Comparison of ENCODE assay signal across 8 cellular contexts in genomic region chr11:130213143-130213978, GRCh38. TPM values are rescaled to one million over a fixed set of nuclear protein-coding genes. Genes with fewer than 3 reads are reported as not detected.
DNase-seq lines count a peak whose midpoint lies in the region; ATAC-seq, FAIRE-seq and TF ChIP-seq lines count a peak whose summit lies in the region.

No MANE protein-coding gene starts in this region.

- no peak for TF ChIP-seq EP300 in sigmoid colon (IDR thresholded peaks at IDR 0.05)

- POLR2A ChIA-PET in IMR-90 (lab: Charles Lee; ENCODE audit: unreplicated experiment): interaction anchor here (1.2 kb wide), 1 partner anchor 213 kb away, joined by 3 read pairs; no protein-coding TSS in a partner anchor
- POLR2A ChIA-PET in activated naive CD8-positive, alpha-beta T cell treated with anti-CD3 and anti-CD28 coated beads, Interleukin-2, amount 10 ng/mL, durations not matched to agents 7 days and 5 days (lab: Charles Lee): interaction anchor here (0.7 to 1.0 kb wide), 2 partner anchors 218 to 649 kb away, joined by 3 read pairs; no protein-coding TSS in a partner anchor

- H3K4me1 Mint-ChIP-seq in activated naive CD8-positive, alpha-beta T cell treated with anti-CD3 and anti-CD28 coated beads, Interleukin-2, amount 10 ng/mL, durations not matched to agents 7 days and 5 days: no peaks in the 10 kb centered on the region

- H2BK120ac ChIP-seq in IMR-90 (ENCODE audit: low read depth, low read length): no peak overlapping the region

- H3K4me2 ChIP-seq in IMR-90 (ENCODE audit: low read depth, low read length): peak overlapping the region; percentile 35; the same call in 1 of the 2 replicates

- H3K27ac Mint-ChIP-seq in activated naive CD8-positive, alpha-beta T cell treated with anti-CD3 and anti-CD28 coated beads, Interleukin-2, amount 10 ng/mL, durations not matched to agents 7 days and 5 days: no peak overlapping the region

- H2AK9ac ChIP-seq in IMR-90 (replicated peaks; ENCODE audit: low read depth, low read length, poor library complexity): peak overlapping the region; percentile 53

- no peaks in the 10 kb centered on the region for H3K9me1 ChIP-seq in IMR-90 (ENCODE audit: insufficient read depth, low read length)

- no peaks in the 10 kb centered on the region for H4K20me1 ChIP-seq in IMR-90 (ENCODE audit: insufficient read depth, low read length)

- H3K27ac ChIP-seq in IMR-90 (ENCODE audit: insufficient read depth, low read length) (no peak overlapping the region), sigmoid colon (no peak overlapping the region)

- no peak overlapping the region for H4K5ac ChIP-seq in IMR-90 (ENCODE audit: low read depth, low read length)

- H2BK15ac ChIP-seq in IMR-90 (ENCODE audit: low read depth, low read length): no peak overlapping the region

- no peak overlapping the region for H3K18ac ChIP-seq in IMR-90 (ENCODE audit: low read depth, low read length)

- peak; percentile 91 for TF ChIP-seq RAD21 in IMR-90 (IDR thresholded peaks at IDR 0.05; ENCODE audit: low read length)

- intact Hi-C loops in IMR-90 (cut with micrococcal nuclease): loop anchor here (1.0 to 10.0 kb wide), 6 partner anchors 169 to 679 kb away; no protein-coding TSS in a partner anchor
- intact Hi-C loops in left ventricle myocardium superior (cut with micrococcal nuclease): loop anchor here (10.0 kb wide), 2 partner anchors 211 to 661 kb away; partner anchors contain the start of gene ADAMTS8
- intact Hi-C loops in sigmoid colon (cut with DNase I): loop anchor here (2.0 to 10.0 kb wide), 4 partner anchors 174 to 681 kb away; no protein-coding TSS in a partner anchor

- dilution Hi-C loops in IMR-90 (cut with HindIII; ENCODE audit: low sequenced_read_pairs, unreplicated experiment): no loop called here

- no peak overlapping the region for H3K14ac ChIP-seq in IMR-90 (replicated peaks; ENCODE audit: low read depth, low read length)

- no peak overlapping the region for H3K4me3 Mint-ChIP-seq in activated naive CD8-positive, alpha-beta T cell treated with anti-CD3 and anti-CD28 coated beads, Interleukin-2, amount 10 ng/mL, durations not matched to agents 7 days and 5 days

- TF ChIP-seq POLR2A in IMR-90 (IDR thresholded peaks at IDR 0.05; ENCODE audit: low read depth, low read length) (no peak), sigmoid colon (IDR thresholded peaks at IDR 0.05) (no peak)

- H2AK5ac ChIP-seq in IMR-90 (ENCODE audit: low read depth, low read length): no peak overlapping the region

- H3K4me3 ChIP-seq in IMR-90 (ENCODE audit: insufficient read depth, low read depth, low read length): no peak overlapping the region
- H3K4me3 ChIP-seq in sigmoid colon: no peak overlapping the region

- H3K9me3 ChIP-seq in IMR-90 (ENCODE audit: control insufficient read depth, insufficient read depth, low read length) (no peaks in the 10 kb centered on the region), sigmoid colon (no peaks in the 10 kb centered on the region)

- no peak overlapping the region; the same call in 1 of the 2 replicates for H4K91ac ChIP-seq in IMR-90 (ENCODE audit: insufficient read depth, low read depth, low read length)

- TF ChIP-seq CTCF in IMR-90 (conservative IDR thresholded peaks at IDR 0.05; ENCODE audit: low read depth, low read length): peak; percentile 87
- TF ChIP-seq CTCF in sigmoid colon (IDR thresholded peaks at IDR 0.05): peak; percentile 89 to 95 (median 90)

- no peak overlapping the region for H3K9ac ChIP-seq in IMR-90 (ENCODE audit: low read depth, low read length)

- no peaks in the 10 kb centered on the region for H3K36me3 ChIP-seq in IMR-90 (ENCODE audit: control insufficient read depth, insufficient read depth, low read length)
- no peaks in the 10 kb centered on the region for H3K36me3 ChIP-seq in sigmoid colon

- no TSS peak for BruUV-seq in IMR-90 (replicated peaks; lab: Mats Ljungman, UMichigan)

- H3K27me3 Mint-ChIP-seq in activated naive CD8-positive, alpha-beta T cell treated with anti-CD3 and anti-CD28 coated beads, Interleukin-2, amount 10 ng/mL, durations not matched to agents 7 days and 5 days: peaks cover 3% of the 10 kb centered on the region

- ATAC-seq in GM21367 (IDR thresholded peaks at IDR 0.05; ENCODE audit: unreplicated experiment) (peak; percentile 72), IMR-90 (ENCODE audit: low read depth) (peak; percentile 96), left ventricle myocardium superior (peak; percentile 86)
- peak; percentile 88 for ATAC-seq in activated naive CD8-positive, alpha-beta T cell treated with anti-CD3 and anti-CD28 coated beads, Interleukin-2, amount 10 ng/mL, durations not matched to agents 7 days and 5 days (ENCODE audit: low read depth)

- H2BK20ac ChIP-seq in IMR-90 (ENCODE audit: low read depth, low read length): no peak overlapping the region

- 10% methylated on average over 4 of the region's 28 CpGs; no CpG with 5 or more reads in 1 of the 2 experiments for WGBS in IMR-90 (ENCODE audit: extremely low coverage in 2 of 2, insufficient read length in 1 of 2), 2 experiments
- WGBS in sigmoid colon, 2 donors: 37 to 41% methylated on average over 28 of the region's 28 CpGs

- H2BK5ac ChIP-seq in IMR-90 (ENCODE audit: low read depth, low read length, poor library complexity, severe bottlenecking): no peak overlapping the region

- no peak overlapping the region for H3K4ac ChIP-seq in IMR-90 (ENCODE audit: low read depth, low read length)

- no peaks in the 10 kb centered on the region for H3K36me3 Mint-ChIP-seq in activated naive CD8-positive, alpha-beta T cell treated with anti-CD3 and anti-CD28 coated beads, Interleukin-2, amount 10 ng/mL, durations not matched to agents 7 days and 5 days

- no peaks in the 10 kb centered on the region for H3K4me1 ChIP-seq in IMR-90 (ENCODE audit: control insufficient read depth, insufficient read depth, low read length)
- peaks cover 0 to 8% (median 0%) of the 10 kb centered on the region in 4 donors for H3K4me1 ChIP-seq in sigmoid colon

- no peaks in the 10 kb centered on the region for H3K9me3 Mint-ChIP-seq in activated naive CD8-positive, alpha-beta T cell treated with anti-CD3 and anti-CD28 coated beads, Interleukin-2, amount 10 ng/mL, durations not matched to agents 7 days and 5 days

- DNase-seq in Caki2 (ENCODE audit: low read depth) (peak; percentile 11), IMR-90 (peak; percentile 6), SW480 (ENCODE audit: low spot score) (peak; percentile 18), left ventricle myocardium superior (peak; percentile 82), sigmoid colon (peak; percentile 77), RCC 7860 (ENCODE audit: low spot score) (no peak)
- DNase-seq in activated naive CD8-positive, alpha-beta T cell treated with anti-CD3 and anti-CD28 coated beads, Interleukin-2, amount 10 ng/mL, durations not matched to agents 7 days and 5 days: peak; percentile 85

- no peak overlapping the region for H4K8ac ChIP-seq in IMR-90 (ENCODE audit: low read depth in 2 of 2, low read length in 2 of 2)

- in situ Hi-C loops in Caki2 (cut with HindIII; ENCODE audit: low pct_unique_long_range_greater_than_20kb, low sequenced_read_pairs): no loop called here
- in situ Hi-C loops in IMR-90 (cut with MboI; ENCODE audit: low sequenced_read_pairs): loop anchor here (5.0 to 25.0 kb wide), 3 partner anchors 174 to 651 kb away; partner anchors contain the start of gene ADAMTS8

- no peak overlapping the region for H3K23ac ChIP-seq in IMR-90 (ENCODE audit: low read depth, low read length)

- CTCF ChIA-PET in IMR-90 (lab: Yijun Ruan, JAX): interaction anchor here (0.8 to 1.3 kb wide), 9 partner anchors 16 to 649 kb away, joined by 3 to 8 read pairs (median 4); partner anchors contain the start of gene ADAMTS8

- H3K79me1 ChIP-seq in IMR-90 (ENCODE audit: low read depth in 1 of 2, low read length in 2 of 2): no peaks in the 10 kb centered on the region

- peak overlapping the region; percentile 79 for H2AFZ ChIP-seq in IMR-90 (replicated peaks; ENCODE audit: low read length, poor library complexity)

- H3K56ac ChIP-seq in IMR-90 (ENCODE audit: extremely low read depth, insufficient read depth, low read length): no peak overlapping the region

- H3K27me3 ChIP-seq in IMR-90 (ENCODE audit: control insufficient read depth, insufficient read depth, low read length): peaks cover 46% of the 10 kb centered on the region
- no peaks in the 10 kb centered on the region for H3K27me3 ChIP-seq in sigmoid colon

- no peak for FAIRE-seq in RCC 7860 (lab: Jason Lieb, UNC)

TF ChIP-seq in IMR-90, 13 proteins besides CTCF, POLR2A, EP300 and RAD21:
- TF ChIP-seq SMC3 (IDR thresholded peaks at IDR 0.05; ENCODE audit: low read depth, low read length): peak; percentile 80
- TF ChIP-seq RCOR1 (IDR thresholded peaks at IDR 0.05; ENCODE audit: insufficient replicate concordance, low read length): no peak
- peak; percentile 91; the same call in 1 of the 2 replicates for TF ChIP-seq MAZ (IDR thresholded peaks at IDR 0.05; ENCODE audit: borderline replicate concordance, low read depth, low read length)
- TF ChIP-seq BHLHE40 (IDR thresholded peaks at IDR 0.05; ENCODE audit: low read depth, low read length): 0 out of 2 replicates have a peak, but pooled peaks have one; percentile 18
- TF ChIP-seq FOS (IDR thresholded peaks at IDR 0.05; ENCODE audit: low read depth, low read length): no peak

RNA-seq across cellular contexts. Expression of gene ST14, which starts 53.8 kb away (rescaled TPM):
- total RNA-seq in Caki2 (2014; rRNA removed; shearing (Covaris generic); ENCODE audit: low replicate concordance): 0.37 TPM in 1 of 2 replicates, not detected in the other
- total RNA-seq in IMR-90 (2012; rRNA removed) (not detected in 2 replicates), left ventricle myocardium superior (2.1 TPM), sigmoid colon (1 to 10 TPM; 1.8 to 5.1 (median 3.2) TPM)
- polyA plus RNA-seq in IMR-90 (2012; rRNA removed) (not detected in 2 replicates), sigmoid colon (100 to 1,000 TPM in 2 of 3 donors, 10 to 100 TPM in 1; 51.7 to 324 (median 109) TPM)
- polyA plus RNA-seq in IMR-90 (2012; cell fraction: cytosol; rRNA removed): not detected in 2 replicates
- polyA plus RNA-seq in IMR-90 (2012; cell fraction: nucleus; rRNA removed; ENCODE audit: low replicate concordance): not detected in 2 replicates
- under 1 TPM; 0.51 to 0.67 TPM for total RNA-seq in activated naive CD8-positive, alpha-beta T cell treated with anti-CD3 and anti-CD28 coated beads, Interleukin-2, amount 10 ng/mL, durations not matched to agents 7 days and 5 days
